16 cellular contexts compared by ENCODE assay signal in the genomic region with DNA sequence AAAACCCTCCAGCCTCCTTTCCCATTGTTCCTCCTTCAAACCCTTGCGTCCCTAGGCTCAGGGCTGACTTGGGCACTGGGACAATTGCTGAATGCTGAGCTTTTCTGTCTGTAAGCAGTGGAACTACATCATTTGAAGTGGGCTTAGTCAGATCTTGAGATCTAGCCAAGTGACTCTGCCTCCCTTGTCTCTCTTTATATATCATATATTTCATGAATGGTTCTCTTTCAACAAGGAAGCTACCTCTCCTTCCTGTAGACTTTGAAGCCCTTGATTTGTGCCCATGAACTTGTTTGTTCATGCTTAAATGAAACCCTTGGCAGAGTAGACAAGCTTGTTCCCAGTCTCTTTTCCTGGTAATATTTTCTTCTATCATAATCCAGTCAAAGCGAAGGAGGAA. TPM values are rescaled to one million over a fixed set of nuclear protein-coding genes. Genes with fewer than 3 reads are reported as not detected.
DNase-seq lines count a peak whose midpoint lies in the region; ATAC-seq and TF ChIP-seq lines count a peak whose summit lies in the region.
"Had no signal": no experiment of that assay in that cellular context is flagged by ENCODE, and none has a peak within 500 bp of the region (broad histone marks: within the 10 kb centered on the region; RNA-seq: fewer than 3 reads in every experiment).

No MANE protein-coding gene starts in this region.

- dilution Hi-C loops in mammary epithelial cell (cut with HindIII; ENCODE audit: low sequenced_read_pairs), result loop anchor here (5.0 kb wide), 1 partner anchor 55 kb away; no protein-coding TSS in a partner anchor

- TF ChIP-seq CTCF in mammary epithelial cell (conservative IDR thresholded peaks at IDR 0.05 in 1 of 2, IDR thresholded peaks at IDR 0.05 in 1 of 2; ENCODE audit: extremely low read depth in 1 of 2, insufficient read depth in 1 of 2, low read depth in 1 of 2, low read length in 2 of 2), result no peak

- intact Hi-C loops in mammary epithelial cell (cut with micrococcal nuclease), result no loop called here

- in situ Hi-C loops in mammary epithelial cell (cut with MboI; ENCODE audit: low sequenced_read_pairs in 2 of 2), result no loop called here

- H3K79me2 ChIP-seq in mammary epithelial cell (ENCODE audit: insufficient read depth, low read length), result no peaks in the 10 kb centered on the region

- peak overlapping the region; percentile 66 for H2AFZ ChIP-seq in mammary epithelial cell (ENCODE audit: low read depth, low read length)

- H3K27me3 ChIP-seq in mammary epithelial cell (ENCODE audit: insufficient read depth, low read length), result no peaks in the 10 kb centered on the region

- BruUV-seq in mammary epithelial cell (replicated peaks; lab: Mats Ljungman, UMichigan), result no TSS peak

- CTCF ChIA-PET in mammary epithelial cell (lab: Charles Lee; ENCODE audit: low non-redundant PET), result interaction anchor here (0.5 kb wide), 1 partner anchor 448 kb away, joined by 5 read pairs; the partner anchor contains the start of gene FAM8A1

- WGBS in mammary epithelial cell (ENCODE audit: low coverage, missing lambda C conversion rate), result 22% methylated on average over 2 of the region's 2 CpGs

- H3K36me3 ChIP-seq in mammary epithelial cell (ENCODE audit: insufficient read depth, low read length), result no peaks in the 10 kb centered on the region

- H3K4me3 ChIP-seq in mammary epithelial cell (replicated peaks in 1 of 3; ENCODE audit: insufficient read depth in 1 of 3, low read depth in 2 of 3, low read length in 3 of 3), result no peak overlapping the region

- H3K4me2 ChIP-seq in mammary epithelial cell (ENCODE audit: insufficient read depth, low read depth, low read length), result peak overlapping the region; percentile 50

- no peaks in the 10 kb centered on the region for H3K9me3 ChIP-seq in mammary epithelial cell (replicated peaks; ENCODE audit: insufficient read depth, low read length)

- no peaks in the 10 kb centered on the region for H4K20me1 ChIP-seq in mammary epithelial cell (ENCODE audit: insufficient read depth, low read length)

- peak; percentile 30 for DNase-seq in DMS53 (lab: John Stamatoyannopoulos, UW)
- no peak for DNase-seq in DMS53 treated with DMSO at 0.1 percent for 48 hours (lab: John Stamatoyannopoulos, UW; ENCODE audit: unreplicated experiment)
- peak; percentile 89 for DNase-seq in mammary epithelial cell
- peak; percentile 16 for DNase-seq in kidney tubule cell (ENCODE audit: low spot score)
- no peak for DNase-seq in activated naive CD4-positive, alpha-beta T cell (lab: John Stamatoyannopoulos, UW)
- no peak for DNase-seq in islet precursor cell
- DNase-seq in T-helper 1 cell, result no peak
- DNase-seq: activated gamma-delta T cell treated with Interleukin-2 at 50 U/mL for 16 hours; caudate nucleus; COR-L47; hippocampal formation; naive thymus-derived CD4-positive, alpha-beta T cell; NCI-H1105 treated with DMSO at 0.1 percent for 48 hours had no signal

- H3K4me1 ChIP-seq in mammary epithelial cell (ENCODE audit: insufficient read depth, low read length), result peaks cover 27% of the 10 kb centered on the region

- peak overlapping the region; percentile 77 for H3K27ac ChIP-seq in mammary epithelial cell (ENCODE audit: insufficient read depth, low read depth, low read length)
- H3K27ac ChIP-seq: 22Rv1 had no signal

- peak overlapping the region; percentile 14 for H3K9ac ChIP-seq in mammary epithelial cell (ENCODE audit: insufficient read depth, low read length)

- ATAC-seq in GM21515 (IDR thresholded peaks at IDR 0.05; ENCODE audit: unreplicated experiment), result no peak
- ATAC-seq: left lobe of liver; naive thymus-derived CD4-positive, alpha-beta T cell had no signal

RNA-seq across cellular contexts. Expression of gene KIF13A, which starts 60.0 kb away (rescaled TPM):
- total RNA-seq in mammary epithelial cell, result 10 to 100 TPM; 71.2 to 85.5 TPM
- polyA plus RNA-seq in mammary epithelial cell, result 36.9 TPM
- polyA minus RNA-seq in mammary epithelial cell, result 69.5 TPM
- polyA plus RNA-seq: naive thymus-derived CD4-positive, alpha-beta T cell had no signal

Comparison
In these comparisons a context has a peak if more than half of its experiments do, and no peak if none do; other contexts are left out.
1. DNase-seq: peak in DMS53 (single experiment), mammary epithelial cell (single experiment) and kidney tubule cell (single experiment); none in DMS53 treated with DMSO at 0.1 percent for 48 hours (single experiment), activated naive CD4-positive, alpha-beta T cell (0 of 4), islet precursor cell (single experiment) and T-helper 1 cell (0 of 5).